ENCODE assay signal across 8 cellular contexts in the genomic region with DNA sequence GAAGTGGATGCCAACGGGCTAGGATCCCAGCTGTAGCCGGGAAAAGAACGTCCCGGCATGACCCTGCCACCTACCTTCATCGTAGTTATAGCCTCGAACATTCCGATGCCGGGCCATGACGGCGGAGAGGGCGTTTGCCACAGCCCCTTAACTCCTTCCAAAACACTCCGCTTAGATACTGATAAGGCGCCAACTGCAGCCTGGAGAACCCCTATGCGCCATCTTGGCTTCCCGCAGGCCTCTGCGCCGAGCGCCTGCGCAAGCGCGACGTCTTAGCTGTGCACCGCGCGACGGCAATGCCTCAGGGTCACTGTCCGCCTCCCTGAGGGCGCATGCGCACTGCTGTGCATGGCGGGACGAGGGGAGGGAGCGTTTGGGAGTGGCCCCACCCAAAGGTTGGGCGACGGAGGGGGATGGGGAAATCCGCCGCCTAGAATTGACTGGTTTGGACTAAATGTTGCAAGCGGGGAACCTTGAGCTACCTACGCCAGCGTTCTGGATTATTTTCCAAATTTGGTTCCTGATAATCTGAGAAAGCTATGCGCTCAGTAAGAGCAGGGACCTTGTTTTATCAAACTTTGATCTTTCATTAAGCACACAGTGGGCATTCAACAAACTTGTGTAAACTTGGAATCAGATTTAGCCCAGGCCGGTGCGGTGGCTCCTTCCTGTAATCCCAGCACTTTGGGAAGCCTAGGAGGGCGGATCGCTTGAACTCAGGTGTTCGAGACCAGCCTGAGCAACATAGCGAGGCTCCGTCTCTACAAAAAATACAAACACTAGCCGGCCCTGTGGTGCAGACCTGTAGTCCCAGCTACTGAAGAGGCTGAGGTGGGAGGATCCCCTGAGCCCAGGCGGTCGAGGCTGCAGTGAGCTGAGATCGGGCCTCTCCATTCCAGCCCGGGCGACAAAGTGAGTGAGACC. TPM values are rescaled to one million over a fixed set of nuclear protein-coding genes. Genes with fewer than 3 reads are reported as not detected.
DNase-seq lines count a peak whose midpoint lies in the region; ATAC-seq and TF ChIP-seq lines count a peak whose summit lies in the region.

A gene (minus strand): TSS at position 248 of the 924 bp plus-strand sequence. CDS start 131 bp downstream, at position 117.

- no peak for TF ChIP-seq EP300 in Ishikawa (IDR thresholded peaks at IDR 0.05; ENCODE audit: borderline replicate concordance)

- peaks cover 10% of the 10 kb centered on the region; the same call in 1 of the 2 replicates for H4K20me1 ChIP-seq in PC-3 (ENCODE audit: low read length)

- peak within 1 kb of the TSS; percentile 94 for H3K9ac ChIP-seq in PC-3 (ENCODE audit: low read length)

- intact Hi-C loops in PC-3 (cut with micrococcal nuclease) = no loop called here

- no peaks in the 10 kb centered on the region for H3F3A ChIP-seq in PC-3 (ENCODE audit: low read length, unreplicated experiment)

- no peaks in the 10 kb centered on the region for H3K36me3 ChIP-seq in PC-3 (ENCODE audit: low read depth, low read length)

- peaks cover 48% of the 10 kb centered on the region for H3K79me2 ChIP-seq in PC-3 (ENCODE audit: low read length)

- peak; percentile 79 for DNase-seq in DMS114 treated with DMSO at 0.1 percent for 48 hours (lab: John Stamatoyannopoulos, UW; ENCODE audit: unreplicated experiment)
- peak; percentile 98 for DNase-seq in PC-3
- DNase-seq in activated T-cell treated with anti-CD3 and anti-CD28 coated beads for 48 hours (ENCODE audit: low read depth) = peak; percentile 97
- DNase-seq in epithelial cell of esophagus (ENCODE audit: low read depth) = peak; percentile 97
- peak; percentile 90 to 95 for DNase-seq in stimulated activated CD8-positive, alpha-beta memory T cell treated with anti-CD3 and anti-CD28 coated beads, Interleukin-4, amount 100 ng/mL, for 1 hour (ENCODE audit: low read depth in 2 of 2, low spot score in 1 of 2)

- peak within 1 kb of the TSS; percentile 86 for H2AFZ ChIP-seq in PC-3 (ENCODE audit: low read length)

- peak within 1 kb of the TSS; percentile 93 for H3K4me3 ChIP-seq in PC-3 (ENCODE audit: low read length)
- H3K4me3 ChIP-seq in epithelial cell of esophagus (ENCODE audit: low read length) = peak within 1 kb of the TSS; percentile 99
- H3K4me3 ChIP-seq in mononuclear cell (ENCODE audit: low read length) = peak within 1 kb of the TSS; percentile 95

- peak within 1 kb of the TSS; percentile 80 for H3K4me2 ChIP-seq in PC-3 (ENCODE audit: low read length)

- no peaks in the 10 kb centered on the region for H3K9me2 ChIP-seq in PC-3 (replicated peaks; ENCODE audit: low read length)

- TF ChIP-seq CTCF in PC-3 (conservative IDR thresholded peaks at IDR 0.05; ENCODE audit: low read depth, low read length) (no peak), epithelial cell of esophagus (IDR thresholded peaks at IDR 0.05; ENCODE audit: insufficient read depth, low read depth, low read length, missing control alignments) (no peak)

- H3K27me3 ChIP-seq in PC-3 (ENCODE audit: low read length) (no peaks in the 10 kb centered on the region), mononuclear cell (ENCODE audit: insufficient read depth, low read length) (no peaks in the 10 kb centered on the region)

- TF ChIP-seq RAD21 in Ishikawa (IDR thresholded peaks at IDR 0.05; ENCODE audit: low read depth) = no peak

- POLR2A ChIA-PET in PC-3 (lab: Charles Lee; ENCODE audit: unreplicated experiment) = interaction anchor here (0.5 to 0.7 kb wide), 3 partner anchors 8 to 232 kb away, joined by 3 to 28 read pairs (median 9); no protein-coding TSS in a partner anchor

- ATAC-seq in GM21576 (IDR thresholded peaks at IDR 0.05; ENCODE audit: unreplicated experiment) (peak; percentile 97), PC-3 (peak; percentile 98)

- CTCF ChIA-PET in PC-3 (lab: Charles Lee) = interaction anchor here (0.6 to 1.0 kb wide), 2 partner anchors 8 to 43 kb away, joined by 3 to 5 read pairs; no protein-coding TSS in a partner anchor

- BruUV-seq in PC-3 (replicated peaks; lab: Mats Ljungman, UMichigan) = TSS peak; percentile 92

- H3K27ac ChIP-seq in PC-3 (ENCODE audit: low read length) = peak within 1 kb of the TSS; percentile 31

- no peaks in the 10 kb centered on the region for H3K9me3 ChIP-seq in PC-3 (ENCODE audit: low read length)
- no peaks in the 10 kb centered on the region for H3K9me3 ChIP-seq in mononuclear cell (ENCODE audit: low read depth, low read length)

- H3K4me1 ChIP-seq in PC-3 (ENCODE audit: insufficient read depth, low read length) (peaks cover 12% of the 10 kb centered on the region), mononuclear cell (ENCODE audit: insufficient read depth, low read length) (peaks cover 31% of the 10 kb centered on the region)

TF ChIP-seq in Ishikawa, 13 proteins besides CTCF, POLR2A, EP300 and RAD21:
- TF ChIP-seq, protein P1, sequence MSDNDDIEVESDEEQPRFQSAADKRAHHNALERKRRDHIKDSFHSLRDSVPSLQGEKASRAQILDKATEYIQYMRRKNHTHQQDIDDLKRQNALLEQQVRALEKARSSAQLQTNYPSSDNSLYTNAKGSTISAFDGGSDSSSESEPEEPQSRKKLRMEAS (IDR thresholded peaks at IDR 0.05) = 0 out of 2 replicates have a peak, but pooled peaks have one; percentile 36
- TF ChIP-seq EGR1 (IDR thresholded peaks at IDR 0.05) = no peak
- TF ChIP-seq FOXM1 (IDR thresholded peaks at IDR 0.05; ENCODE audit: borderline replicate concordance, low read depth) = no peak
- TF ChIP-seq, protein P2, sequence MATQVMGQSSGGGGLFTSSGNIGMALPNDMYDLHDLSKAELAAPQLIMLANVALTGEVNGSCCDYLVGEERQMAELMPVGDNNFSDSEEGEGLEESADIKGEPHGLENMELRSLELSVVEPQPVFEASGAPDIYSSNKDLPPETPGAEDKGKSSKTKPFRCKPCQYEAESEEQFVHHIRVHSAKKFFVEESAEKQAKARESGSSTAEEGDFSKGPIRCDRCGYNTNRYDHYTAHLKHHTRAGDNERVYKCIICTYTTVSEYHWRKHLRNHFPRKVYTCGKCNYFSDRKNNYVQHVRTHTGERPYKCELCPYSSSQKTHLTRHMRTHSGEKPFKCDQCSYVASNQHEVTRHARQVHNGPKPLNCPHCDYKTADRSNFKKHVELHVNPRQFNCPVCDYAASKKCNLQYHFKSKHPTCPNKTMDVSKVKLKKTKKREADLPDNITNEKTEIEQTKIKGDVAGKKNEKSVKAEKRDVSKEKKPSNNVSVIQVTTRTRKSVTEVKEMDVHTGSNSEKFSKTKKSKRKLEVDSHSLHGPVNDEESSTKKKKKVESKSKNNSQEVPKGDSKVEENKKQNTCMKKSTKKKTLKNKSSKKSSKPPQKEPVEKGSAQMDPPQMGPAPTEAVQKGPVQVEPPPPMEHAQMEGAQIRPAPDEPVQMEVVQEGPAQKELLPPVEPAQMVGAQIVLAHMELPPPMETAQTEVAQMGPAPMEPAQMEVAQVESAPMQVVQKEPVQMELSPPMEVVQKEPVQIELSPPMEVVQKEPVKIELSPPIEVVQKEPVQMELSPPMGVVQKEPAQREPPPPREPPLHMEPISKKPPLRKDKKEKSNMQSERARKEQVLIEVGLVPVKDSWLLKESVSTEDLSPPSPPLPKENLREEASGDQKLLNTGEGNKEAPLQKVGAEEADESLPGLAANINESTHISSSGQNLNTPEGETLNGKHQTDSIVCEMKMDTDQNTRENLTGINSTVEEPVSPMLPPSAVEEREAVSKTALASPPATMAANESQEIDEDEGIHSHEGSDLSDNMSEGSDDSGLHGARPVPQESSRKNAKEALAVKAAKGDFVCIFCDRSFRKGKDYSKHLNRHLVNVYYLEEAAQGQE (IDR thresholded peaks at IDR 0.05; ENCODE audit: low read depth) = no peak
- peak; percentile 98 for TF ChIP-seq YY1 (IDR thresholded peaks at IDR 0.05; ENCODE audit: low read depth)
- TF ChIP-seq CEBPB (IDR thresholded peaks at IDR 0.05) = no peak
- TF ChIP-seq, protein P3, sequence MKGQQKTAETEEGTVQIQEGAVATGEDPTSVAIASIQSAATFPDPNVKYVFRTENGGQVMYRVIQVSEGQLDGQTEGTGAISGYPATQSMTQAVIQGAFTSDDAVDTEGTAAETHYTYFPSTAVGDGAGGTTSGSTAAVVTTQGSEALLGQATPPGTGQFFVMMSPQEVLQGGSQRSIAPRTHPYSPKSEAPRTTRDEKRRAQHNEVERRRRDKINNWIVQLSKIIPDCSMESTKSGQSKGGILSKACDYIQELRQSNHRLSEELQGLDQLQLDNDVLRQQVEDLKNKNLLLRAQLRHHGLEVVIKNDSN (IDR thresholded peaks at IDR 0.05) = no peak
- no peak for TF ChIP-seq ZBTB7A (IDR thresholded peaks at IDR 0.05; ENCODE audit: low read depth)
- no peak for TF ChIP-seq TEAD4 (IDR thresholded peaks at IDR 0.05)
- no peak for TF ChIP-seq NFIC (IDR thresholded peaks at IDR 0.05)
- TF ChIP-seq TAF1 (IDR thresholded peaks at IDR 0.05; ENCODE audit: low read depth) = peak; percentile 99
- peak; percentile 73 for TF ChIP-seq CREB1 (IDR thresholded peaks at IDR 0.05; ENCODE audit: low read depth)

RNA-seq across cellular contexts. Expression of the gene that starts here (rescaled TPM):
- total RNA-seq in PC-3 (2014; rRNA removed) = 44.9 and 53.2 TPM in 2 replicates
- 177 TPM for total RNA-seq in mononuclear cell

Comparison
In these comparisons a context has a peak if more than half of its experiments do, and no peak if none do; other contexts are left out.
1. Peak in every context shown above with its lines: DNase-seq, ATAC-seq, H3K4me3 ChIP-seq and H3K27ac ChIP-seq.